Comparison of ENCODE assay signal across 20 cellular contexts in the genomic region with DNA sequence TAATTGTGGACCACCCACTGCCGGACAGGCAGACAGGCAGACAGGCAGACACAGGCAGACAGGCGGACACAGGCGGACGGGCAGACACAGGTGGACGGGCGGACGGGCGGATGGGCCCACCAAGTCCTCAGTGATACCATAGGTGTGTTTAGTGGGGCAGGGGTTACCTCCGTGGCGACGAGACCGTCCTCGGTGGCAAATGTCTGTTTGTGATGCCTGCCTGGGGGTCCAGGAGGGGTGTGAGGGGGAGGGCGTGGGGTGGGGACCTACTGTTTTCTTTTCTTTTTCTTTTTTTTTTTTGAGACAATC.
DNase-seq lines count a peak whose midpoint lies in the region; ATAC-seq, FAIRE-seq and TF ChIP-seq lines count a peak whose summit lies in the region.
"Had no signal": no experiment of that assay in that cellular context is flagged by ENCODE, and none has a peak within 500 bp of the region (broad histone marks: within the 10 kb centered on the region; RNA-seq: fewer than 3 reads in every experiment).

No MANE protein-coding gene starts in this region.

- 0 out of 5 replicates have a peak, but pooled peaks cover 0 to 10% of the 10 kb centered on the region in 2 experiments for H3K27me3 ChIP-seq in HepG2 (ENCODE audit: control insufficient read depth in 1 of 2, insufficient read depth in 2 of 2, low read length in 2 of 2)
- H3K27me3 ChIP-seq in right lobe of liver, result no peaks in the 10 kb centered on the region
- H3K27me3 ChIP-seq in neural progenitor cell, result peaks cover 4% of the 10 kb centered on the region
- H3K27me3 ChIP-seq: BE2C had no signal

- WGBS in HepG2 (ENCODE audit: low lambda C conversion rate), result 62% methylated on average over 13 of the region's 14 CpGs
- WGBS in right lobe of liver (ENCODE audit: insufficient coverage, low coverage, low lambda C conversion rate, missing lambda C conversion rate), result 88% methylated on average over 10 of the region's 14 CpGs

- peaks cover 12% of the 10 kb centered on the region for H3F3A ChIP-seq in neural progenitor cell (ENCODE audit: low read depth)

- H3K27ac ChIP-seq in HepG2 (ENCODE audit: extremely low read length, insufficient read depth, low read length) (no peak overlapping the region), right lobe of liver (no peak overlapping the region), OCI-LY7 (ENCODE audit: low read depth, low read length, poor library complexity, severe bottlenecking) (peak overlapping the region; percentile 7), neural progenitor cell (no peak overlapping the region)
- H3K27ac ChIP-seq: C4-2B had no signal

- H3K9me2 ChIP-seq in OCI-LY7 (ENCODE audit: insufficient read depth, low read length), result no peaks in the 10 kb centered on the region

- no peak for TF ChIP-seq RAD21 in HepG2 (CRISPR knock-in tag; IDR thresholded peaks at IDR 0.05)

- peaks cover 6% of the 10 kb centered on the region for H3K27me3 Mint-ChIP-seq in neural progenitor cell (ENCODE audit: insufficient read depth, low read depth)
- H3K27me3 Mint-ChIP-seq: CD4-positive, alpha-beta T cell had no signal

- H3K4me2 ChIP-seq in HepG2 (ENCODE audit: low read depth, low read length) (peak overlapping the region; percentile 80; the same call in 1 of the 2 replicates), OCI-LY7 (ENCODE audit: low read length) (peak overlapping the region; percentile 30; the same call in 1 of the 2 replicates), neural progenitor cell (no peak overlapping the region)

- H3K4me1 Mint-ChIP-seq in neural progenitor cell, result peaks cover 43% of the 10 kb centered on the region

- TF ChIP-seq EP300 in HepG2 (IDR thresholded peaks at IDR 0.05; ENCODE audit: low read depth in 2 of 2, low read length in 2 of 2) (no peak), HepG2 (CRISPR knock-in tag; IDR thresholded peaks at IDR 0.05; ENCODE audit: borderline replicate concordance) (no peak)

- TF ChIP-seq POLR2A in HepG2 (IDR thresholded peaks at IDR 0.05; ENCODE audit: insufficient read depth in 1 of 2, low read depth in 2 of 2, low read length in 2 of 2), result no peak
- no peak for TF ChIP-seq POLR2A in right lobe of liver (IDR thresholded peaks at IDR 0.05)

- H2AFZ ChIP-seq in HepG2 (ENCODE audit: low read length) (no peak overlapping the region), OCI-LY7 (ENCODE audit: low read length) (no peak overlapping the region), neural progenitor cell (replicated peaks) (no peak overlapping the region)

- H3K36me3 ChIP-seq in HepG2 (replicated peaks in 1 of 2; ENCODE audit: control insufficient read depth in 1 of 2, insufficient read depth in 2 of 2, low read length in 2 of 2) (no peaks in the 10 kb centered on the region), right lobe of liver (no peaks in the 10 kb centered on the region), OCI-LY7 (ENCODE audit: insufficient read depth, low read length) (no peaks in the 10 kb centered on the region), neural progenitor cell (no peaks in the 10 kb centered on the region)
- H3K36me3 ChIP-seq: BE2C, HAP-1 had no signal

- H3K79me2 ChIP-seq in HepG2 (ENCODE audit: insufficient read depth, low read length), result no peaks in the 10 kb centered on the region
- H3K79me2 ChIP-seq in OCI-LY7 (ENCODE audit: insufficient read depth, low read depth, low read length), result no peaks in the 10 kb centered on the region
- no peaks in the 10 kb centered on the region for H3K79me2 ChIP-seq in neural progenitor cell (ENCODE audit: low read depth)

- H3K4me3 ChIP-seq in HepG2 (replicated peaks in 1 of 3; ENCODE audit: insufficient read depth in 1 of 3, low read depth in 2 of 3, low read length in 3 of 3) (peak overlapping the region in 2 of 3 experiments; percentile 46 to 69; a peak in 2 of 6 replicates), right lobe of liver (no peak overlapping the region), OCI-LY7 (ENCODE audit: low read depth, low read length, poor library complexity, severe bottlenecking) (no peak overlapping the region), neural progenitor cell (no peak overlapping the region)
- H3K4me3 ChIP-seq: HAP-1, K562 had no signal

- in situ Hi-C loops in HepG2 (cut with HindIII; ENCODE audit: extremely low pct_ligation_motif_present, low pct_unique_long_range_greater_than_20kb), result no loop called here

- ATAC-seq in HepG2 (no peak), right lobe of liver (no peak)
- ATAC-seq: K562 had no signal

- no peaks in the 10 kb centered on the region for H3K36me3 Mint-ChIP-seq in neural progenitor cell

- no peak overlapping the region for H3K9ac ChIP-seq in HepG2 (ENCODE audit: insufficient read depth, low read depth, low read length)
- H3K9ac ChIP-seq in neural progenitor cell, result no peak overlapping the region

- no peaks in the 10 kb centered on the region for H4K20me1 ChIP-seq in HepG2 (ENCODE audit: insufficient read depth, low read length)
- no peaks in the 10 kb centered on the region for H4K20me1 ChIP-seq in OCI-LY7 (ENCODE audit: insufficient read depth, low read length)
- no peaks in the 10 kb centered on the region for H4K20me1 ChIP-seq in neural progenitor cell (ENCODE audit: low read depth)

- TF ChIP-seq CTCF in HepG2 (CRISPR knock-in tag; IDR thresholded peaks at IDR 0.05) (no peak), right lobe of liver (IDR thresholded peaks at IDR 0.05) (no peak), OCI-LY7 (conservative IDR thresholded peaks at IDR 0.05; ENCODE audit: low read length) (no peak), neural progenitor cell (IDR thresholded peaks at IDR 0.05) (no peak)

- POLR2A ChIA-PET in HepG2 (lab: Yijun Ruan, JAX), result no interaction called here
- POLR2A ChIA-PET in OCI-LY7 (lab: Charles Lee), result no interaction called here

- BruUV-seq in HepG2 (replicated peaks; lab: Mats Ljungman, UMichigan), result no TSS peak
- BruUV-seq in OCI-LY7 (replicated peaks; lab: Mats Ljungman, UMichigan), result no TSS peak

- H3K4me1 ChIP-seq in HepG2 (ENCODE audit: insufficient read depth, low read length), result peaks cover 30% of the 10 kb centered on the region
- no peaks in the 10 kb centered on the region for H3K4me1 ChIP-seq in right lobe of liver
- peaks cover 17% of the 10 kb centered on the region for H3K4me1 ChIP-seq in OCI-LY7 (ENCODE audit: insufficient read depth, low read length, poor library complexity, severe bottlenecking)
- peaks cover 26% of the 10 kb centered on the region for H3K4me1 ChIP-seq in neural progenitor cell
- H3K4me1 ChIP-seq: HAP-1 had no signal

- H3K9me3 Mint-ChIP-seq in neural progenitor cell, result no peaks in the 10 kb centered on the region
- H3K9me3 Mint-ChIP-seq: CD4-positive, alpha-beta T cell had no signal

- no peak for FAIRE-seq in HepG2 (lab: Jason Lieb, UNC)
- FAIRE-seq: A204.1, D721Med, H1, K562 had no signal

- H3K27ac Mint-ChIP-seq in neural progenitor cell, result peak overlapping the region; percentile 46
- H3K27ac Mint-ChIP-seq: CD4-positive, alpha-beta T cell had no signal

- DNase-seq in HepG2 (ENCODE audit: low spot score), result no peak
- DNase-seq in right lobe of liver, result no peak
- DNase-seq in OCI-LY7 (ENCODE audit: low spot score), result no peak
- no peak for DNase-seq in neural progenitor cell (ENCODE audit: low spot score)
- DNase-seq in HCEC 1CT, result no peak
- DNase-seq in DMS53 (lab: John Stamatoyannopoulos, UW), result no peak
- no peak for DNase-seq in activated T-cell treated with anti-CD3 and anti-CD28 coated beads, Interleukin-2, amount 50 U/mL, for 1 hour
- DNase-seq: ACHN; BE2C; Caco-2; CD4-positive, alpha-beta T cell; DMS79; GF-D8; IMR-90 had no signal

- H3K4me3 Mint-ChIP-seq in neural progenitor cell, result no peak overlapping the region
- H3K4me3 Mint-ChIP-seq: CD4-positive, alpha-beta T cell had no signal

- intact Hi-C loops in HepG2 (cut with micrococcal nuclease; ENCODE audit: unreplicated experiment) (loop anchor here (2.0 kb wide), 1 partner anchor 16 kb away; no protein-coding TSS in a partner anchor), right lobe of liver (cut with DNase I) (no loop called here), OCI-LY7 (cut with micrococcal nuclease; ENCODE audit: unreplicated experiment) (no loop called here)

- CTCF ChIA-PET in HepG2 (lab: Yijun Ruan, JAX; ENCODE audit: low intra/inter-chr PET ratio, low total read pairs) (no interaction called here), OCI-LY7 (lab: Charles Lee; ENCODE audit: unreplicated experiment) (interaction anchor here (0.7 kb wide), 1 partner anchor 9 kb away, joined by 4 read pairs; no protein-coding TSS in a partner anchor)

- H3K9me3 ChIP-seq in HepG2 (ENCODE audit: low read length) (no peaks in the 10 kb centered on the region), right lobe of liver (no peaks in the 10 kb centered on the region), OCI-LY7 (ENCODE audit: low read length) (no peaks in the 10 kb centered on the region), neural progenitor cell (ENCODE audit: low read depth) (no peaks in the 10 kb centered on the region)
- H3K9me3 ChIP-seq: BE2C, Caco-2, HAP-1 had no signal

TF ChIP-seq in HepG2, 621 proteins besides CTCF, POLR2A, EP300 and RAD21 (continues in another document):
- no peak for TF ChIP-seq MXI1 (IDR thresholded peaks at IDR 0.05; ENCODE audit: borderline replicate concordance, low read depth, low read length)
- TF ChIP-seq CAMTA2 (CRISPR knock-in tag; IDR thresholded peaks at IDR 0.05; ENCODE audit: borderline replicate concordance), result no peak
- TF ChIP-seq ZNF430 (CRISPR knock-in tag; IDR thresholded peaks at IDR 0.05), result no peak
- no peak for TF ChIP-seq ZNF550 (CRISPR knock-in tag; IDR thresholded peaks at IDR 0.05; ENCODE audit: borderline replicate concordance)

Comparison
In these comparisons a context has a peak if more than half of its experiments do, and no peak if none do; other contexts are left out.
1. H3K4me3 ChIP-seq: peak in HepG2 (2 of 3); none in right lobe of liver (0 of 3), OCI-LY7 (single experiment) and neural progenitor cell (single experiment).